17 cellular contexts compared by ENCODE assay signal in the genomic region with DNA sequence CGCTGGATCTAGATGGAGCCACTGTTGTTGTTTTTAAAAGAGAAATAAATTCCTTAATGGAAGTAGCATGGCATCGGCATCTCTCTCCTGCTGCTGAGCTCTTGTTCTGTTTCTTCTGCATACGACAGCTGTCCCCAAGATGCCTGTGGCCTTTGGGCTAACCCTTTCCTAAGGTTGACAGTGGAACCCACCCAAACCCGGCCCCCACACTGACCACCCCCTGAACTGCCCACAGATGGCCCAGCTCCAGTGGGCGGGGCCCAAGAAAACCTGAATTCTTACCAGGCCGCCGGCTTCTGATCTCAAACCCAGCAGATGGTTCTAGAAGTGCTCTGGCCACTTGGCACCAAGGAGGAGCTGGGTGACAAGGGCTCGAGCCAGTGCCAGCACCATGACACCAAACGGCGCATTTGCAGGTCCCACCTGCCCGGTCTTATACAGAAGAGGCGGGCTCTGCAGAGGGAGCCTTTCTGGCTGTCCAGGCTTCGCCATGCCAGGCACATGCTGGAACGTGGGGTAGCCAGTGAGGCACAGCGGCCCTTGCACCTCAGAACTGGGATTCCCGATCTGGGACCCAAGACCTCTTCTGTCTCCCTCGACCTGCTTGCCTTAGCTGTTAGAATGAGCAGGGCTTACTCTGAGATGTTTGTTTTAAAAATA.
DNase-seq lines count a peak whose midpoint lies in the region; ATAC-seq lines count a peak whose summit lies in the region.
"Had no signal": no experiment of that assay in that cellular context is flagged by ENCODE, and none has a peak within 500 bp of the region (broad histone marks: within the 10 kb centered on the region; RNA-seq: fewer than 3 reads in every experiment).

No MANE protein-coding gene starts in this region.

- in situ Hi-C loops in G401 (cut with HindIII; ENCODE audit: low sequenced_read_pairs), result no loop called here

- H3K36me3 Mint-ChIP-seq in T-helper 17 cell (ENCODE audit: low read depth), result no peaks in the 10 kb centered on the region
- peaks cover 19 to 26% of the 10 kb centered on the region in 2 donors for H3K36me3 Mint-ChIP-seq in stimulated activated naive B cell treated with anti-CD40 and anti-IgM and Interleukin-4, amounts not matched to agents 10 μg/mL and 1 μg/mL and 100 μg/mL, for 72 hours
- H3K36me3 Mint-ChIP-seq in effector memory CD8-positive, alpha-beta T cell (ENCODE audit: insufficient read depth), result peaks cover 2% of the 10 kb centered on the region

- peak overlapping the region; percentile 49 for H3K27ac Mint-ChIP-seq in T-helper 17 cell
- peak overlapping the region; percentile 53 for H3K27ac Mint-ChIP-seq in stimulated activated naive B cell treated with anti-CD40 and anti-IgM and Interleukin-4, amounts not matched to agents 10 μg/mL and 1 μg/mL and 100 μg/mL, for 72 hours
- H3K27ac Mint-ChIP-seq in effector memory CD8-positive, alpha-beta T cell, result peak overlapping the region in 1 of 2 donors; percentile 44
- H3K27ac Mint-ChIP-seq: CD4-positive, CD25-positive, alpha-beta regulatory T cell; CD8-positive, alpha-beta memory T cell had no signal

- H3K4me1 Mint-ChIP-seq in T-helper 17 cell, result peaks cover 3% of the 10 kb centered on the region
- H3K4me1 Mint-ChIP-seq in stimulated activated naive B cell treated with anti-CD40 and anti-IgM and Interleukin-4, amounts not matched to agents 10 μg/mL and 1 μg/mL and 100 μg/mL, for 72 hours, result peaks cover 28 to 42% of the 10 kb centered on the region in 2 donors
- peaks cover 3 to 4% of the 10 kb centered on the region in 2 donors for H3K4me1 Mint-ChIP-seq in effector memory CD8-positive, alpha-beta T cell (ENCODE audit: low read depth in 2 of 2)
- H3K4me1 Mint-ChIP-seq: CD4-positive, CD25-positive, alpha-beta regulatory T cell; CD8-positive, alpha-beta memory T cell had no signal

- no peak for ATAC-seq in T-helper 17 cell
- ATAC-seq in stimulated activated naive B cell treated with anti-CD40 and anti-IgM and Interleukin-4, amounts not matched to agents 10 μg/mL and 1 μg/mL and 100 μg/mL, for 72 hours (replicated peaks), result no peak
- ATAC-seq in effector memory CD8-positive, alpha-beta T cell (replicated peaks), result no peak
- ATAC-seq in HG03159 (IDR thresholded peaks at IDR 0.05; ENCODE audit: unreplicated experiment), result no peak

- no peaks in the 10 kb centered on the region for H3K9me3 ChIP-seq in T-helper 17 cell (ENCODE audit: control insufficient read depth, low read length, poor library complexity, severe bottlenecking)
- H3K9me3 ChIP-seq: BE2C had no signal

- no peak overlapping the region for H3K4me3 Mint-ChIP-seq in T-helper 17 cell
- H3K4me3 Mint-ChIP-seq in stimulated activated naive B cell treated with anti-CD40 and anti-IgM and Interleukin-4, amounts not matched to agents 10 μg/mL and 1 μg/mL and 100 μg/mL, for 72 hours, result no peak overlapping the region
- H3K4me3 Mint-ChIP-seq in effector memory CD8-positive, alpha-beta T cell, result no peak overlapping the region
- H3K4me3 Mint-ChIP-seq: CD4-positive, CD25-positive, alpha-beta regulatory T cell; CD8-positive, alpha-beta memory T cell; H9 had no signal

- no peaks in the 10 kb centered on the region for H3K27me3 Mint-ChIP-seq in T-helper 17 cell
- H3K27me3 Mint-ChIP-seq in stimulated activated naive B cell treated with anti-CD40 and anti-IgM and Interleukin-4, amounts not matched to agents 10 μg/mL and 1 μg/mL and 100 μg/mL, for 72 hours, result peaks cover 1 to 2% of the 10 kb centered on the region in 2 donors
- peaks cover 8 to 18% of the 10 kb centered on the region in 2 donors for H3K27me3 Mint-ChIP-seq in effector memory CD8-positive, alpha-beta T cell
- H3K27me3 Mint-ChIP-seq: CD4-positive, CD25-positive, alpha-beta regulatory T cell had no signal

- DNase-seq in G401 (ENCODE audit: low spot score), result peak; percentile 12
- no peak for DNase-seq in T-helper 17 cell
- peak; percentile 68 for DNase-seq in myocyte (ENCODE audit: low read depth)
- no peak for DNase-seq in stimulated activated naive B cell treated with anti-CD40 and anti-IgM and Interleukin-4, amounts not matched to agents 10 μg/mL and 1 μg/mL and 100 μg/mL, for 72 hours
- no peak for DNase-seq in effector memory CD8-positive, alpha-beta T cell
- DNase-seq: ACHN; BE2C; C1 segment of cervical spinal cord; CD4-positive, CD25-positive, alpha-beta regulatory T cell; CD8-positive, alpha-beta memory T cell; COR-L47; DMS 273 treated with DMSO at 0.1 percent for 48 hours; DMS53; DND-41; EL; H9 had no signal

- H3K9me3 Mint-ChIP-seq in stimulated activated naive B cell treated with anti-CD40 and anti-IgM and Interleukin-4, amounts not matched to agents 10 μg/mL and 1 μg/mL and 100 μg/mL, for 72 hours, result peaks cover 4% of the 10 kb centered on the region in 2 donors
- H3K9me3 Mint-ChIP-seq in effector memory CD8-positive, alpha-beta T cell, result peaks cover 0 to 7% of the 10 kb centered on the region in 2 donors

Comparison
In these comparisons a context has a peak if more than half of its experiments do, and no peak if none do; other contexts are left out.
1. DNase-seq: peak in G401 (single experiment) and myocyte (single experiment); none in T-helper 17 cell (0 of 3), stimulated activated naive B cell treated with anti-CD40 and anti-IgM and Interleukin-4, amounts not matched to agents 10 μg/mL and 1 μg/mL and 100 μg/mL, for 72 hours (single experiment) and effector memory CD8-positive, alpha-beta T cell (0 of 3).